In genomic region chr16:20774703-20775362, GRCh38 we compare ENCODE assay signal across 8 cellular contexts. TPM values are rescaled to one million over a fixed set of nuclear protein-coding genes. Genes with fewer than 3 reads are reported as not detected.
DNase-seq lines count a peak whose midpoint lies in the region; ATAC-seq, FAIRE-seq and TF ChIP-seq lines count a peak whose summit lies in the region.
"Had no signal": no experiment of that assay in that cellular context is flagged by ENCODE, and none has a peak within 500 bp of the region (broad histone marks: within the 10 kb centered on the region; RNA-seq: fewer than 3 reads in every experiment).

No MANE protein-coding gene starts in this region.

- H3K27me3 ChIP-seq in GM12878 (replicated peaks in 1 of 2; ENCODE audit: control insufficient read depth in 2 of 2, insufficient read depth in 2 of 2, low read length in 1 of 2) = no peaks in the 10 kb centered on the region
- no peaks in the 10 kb centered on the region for H3K27me3 ChIP-seq in keratinocyte (ENCODE audit: control insufficient read depth, extremely low read depth, insufficient read depth, low read length)

- 50% methylated on average over 7 of the region's 7 CpGs for WGBS in GM12878 (ENCODE audit: insufficient coverage, insufficient replicate concordance, low lambda C conversion rate, missing lambda C conversion rate)

- no TSS peak for BruUV-seq in GM12878 (replicated peaks; lab: Mats Ljungman, UMichigan)

- H3K4me2 ChIP-seq in GM12878 (ENCODE audit: control insufficient read depth, insufficient read depth) (no peak overlapping the region), keratinocyte (ENCODE audit: control insufficient read depth, extremely low read depth, insufficient read depth, low read depth, low read length) (no peak overlapping the region)

- H3K79me2 ChIP-seq in GM12878 (ENCODE audit: control insufficient read depth, insufficient read depth, low read length) (no peaks in the 10 kb centered on the region), keratinocyte (ENCODE audit: control insufficient read depth, insufficient read depth, low read length) (no peaks in the 10 kb centered on the region)

- FAIRE-seq in GM12878 (lab: Jason Lieb, UNC) (peak; percentile 93), keratinocyte (lab: Jason Lieb, UNC) (peak; percentile 81)
- FAIRE-seq: endometrium had no signal

- dilution Hi-C loops in keratinocyte (cut with MboI; ENCODE audit: extremely low pct_ligation_motif_present, low sequenced_read_pairs) = no loop called here

- CTCF ChIA-PET in GM12878 (lab: Yijun Ruan, JAX) = interaction anchor here (0.6 to 5.3 kb wide), 15 partner anchors 10 to 307 kb away, joined by 3 to 44 read pairs (median 3); partner anchors contain the start of genes ACSM3 and THUMPD1

- no peaks in the 10 kb centered on the region for H3K4me1 ChIP-seq in GM12878 (ENCODE audit: control insufficient read depth, insufficient read depth, low read length)
- H3K4me1 ChIP-seq in keratinocyte (ENCODE audit: control insufficient read depth, extremely low read depth, insufficient read depth, low read length) = no peaks in the 10 kb centered on the region

- H4K20me1 ChIP-seq in GM12878 (ENCODE audit: control insufficient read depth, insufficient read depth) (no peaks in the 10 kb centered on the region), keratinocyte (ENCODE audit: control insufficient read depth, extremely low read depth, insufficient read depth, low read length) (no peaks in the 10 kb centered on the region)

- POLR2A ChIA-PET in GM12878 (lab: Charles Lee) = no interaction called here

- H3K27ac ChIP-seq in GM12878 (ENCODE audit: control insufficient read depth, insufficient read depth) (no peak overlapping the region), keratinocyte (ENCODE audit: control insufficient read depth, insufficient read depth, low read length) (no peak overlapping the region)

- TF ChIP-seq RAD21 in GM12878 (IDR thresholded peaks at IDR 0.05; ENCODE audit: insufficient read depth, low read depth, low read length) = peak; percentile 54

- no peaks in the 10 kb centered on the region for H3K9me1 ChIP-seq in keratinocyte (ENCODE audit: control insufficient read depth, extremely low read depth, insufficient read depth, low read length)

- H3K9me3 ChIP-seq in GM12878 (replicated peaks; ENCODE audit: control insufficient read depth, insufficient read depth, low read length) (no peaks in the 10 kb centered on the region), keratinocyte (ENCODE audit: control insufficient read depth, low read depth, low read length) (no peaks in the 10 kb centered on the region)

- no peak for TF ChIP-seq POLR2A in GM12878 (IDR thresholded peaks at IDR 0.05; ENCODE audit: low read depth, low read length)

- DNase-seq in MV-4-11 (lab: John Stamatoyannopoulos, UW) = peak; percentile 47
- DNase-seq in T-helper 2 cell = peak in 3 of 5 experiments; percentile 34 to 77 (median 50)
- DNase-seq in GM12878 (ENCODE audit: low read depth, low spot score) = peak; percentile 9
- peak; percentile 33 for DNase-seq in keratinocyte (ENCODE audit: low read depth, low spot score)
- DNase-seq in stimulated activated CD4-positive, alpha-beta T cell treated with anti-CD3 and anti-CD28 coated beads, TNF-alpha, amount 100 ng/mL, for 4 hours (ENCODE audit: low read depth in 3 of 3) = peak; percentile 14 to 33 (median 32)
- DNase-seq in ureter (ENCODE audit: low spot score) = no peak

- no peak overlapping the region for H3K9ac ChIP-seq in GM12878 (ENCODE audit: control insufficient read depth, insufficient read depth, low read length)
- no peak overlapping the region for H3K9ac ChIP-seq in keratinocyte (ENCODE audit: control insufficient read depth, extremely low read depth, insufficient read depth, low read length)

- in situ Hi-C loops in GM12878 (cut with MboI) = no loop called here

- SMC1A ChIA-PET in GM12878 (lab: Charles Lee; ENCODE audit: uncharacterized antibody, unreplicated experiment) = interaction anchor here (1.2 to 2.8 kb wide), 5 partner anchors 10 to 76 kb away, joined by 3 to 14 read pairs (median 4); no protein-coding TSS in a partner anchor

- intact Hi-C loops in GM12878 (cut with micrococcal nuclease; ENCODE audit: unreplicated experiment) = no loop called here

- H2AFZ ChIP-seq in GM12878 (ENCODE audit: control insufficient read depth, low read depth, low read length) (no peak overlapping the region), keratinocyte (ENCODE audit: control insufficient read depth, low read length) (no peak overlapping the region)

- TF ChIP-seq CTCF in GM12875 (IDR thresholded peaks at IDR 0.05; ENCODE audit: borderline replicate concordance, insufficient read depth, low read depth, low read length) (peak; percentile 92), GM12878 (IDR thresholded peaks at IDR 0.05 in 2 of 3, conservative IDR thresholded peaks at IDR 0.05 in 1 of 3; ENCODE audit: control insufficient read depth in 2 of 3, extremely low read depth in 1 of 3, insufficient read depth in 1 of 3, low read depth in 3 of 3, low read length in 3 of 3) (peak; percentile 82 to 92 (median 92)), keratinocyte (optimal IDR thresholded peaks at IDR 0.05 in 1 of 3, IDR thresholded peaks at IDR 0.05 in 1 of 3, conservative IDR thresholded peaks at IDR 0.05 in 1 of 3; ENCODE audit: extremely low read depth in 1 of 3, insufficient read depth in 2 of 3, low read length in 3 of 3) (peak; percentile 94 to 98 (median 97))

- peak; percentile 100 for ATAC-seq in GM12878

- H3K4me3 ChIP-seq in GM12875 (ENCODE audit: low read depth, low read length) = no peak overlapping the region
- no peak overlapping the region for H3K4me3 ChIP-seq in GM12878
- no peak overlapping the region for H3K4me3 ChIP-seq in keratinocyte (ENCODE audit: control insufficient read depth in 2 of 3, extremely low read depth in 1 of 3, insufficient read depth in 2 of 3, low read depth in 1 of 3, low read length in 3 of 3)

- TF ChIP-seq EP300 in GM12878 (IDR thresholded peaks at IDR 0.05; ENCODE audit: borderline replicate concordance in 1 of 2, control insufficient read depth in 1 of 2, low read depth in 2 of 2, low read length in 2 of 2) = no peak

- H3K36me3 ChIP-seq in GM12878 (ENCODE audit: control insufficient read depth in 2 of 2, insufficient read depth in 2 of 2, low read length in 1 of 2) = no peaks in the 10 kb centered on the region
- no peaks in the 10 kb centered on the region for H3K36me3 ChIP-seq in keratinocyte (ENCODE audit: control insufficient read depth in 2 of 2, extremely low read depth in 1 of 2, insufficient read depth in 2 of 2, low read length in 2 of 2)

- RAD21 ChIA-PET in GM12878 (lab: Charles Lee; ENCODE audit: unreplicated experiment) = interaction anchor here (1.0 kb wide), 1 partner anchor 29 kb away, joined by 3 read pairs; no protein-coding TSS in a partner anchor

RNA-seq across cellular contexts. Expression of gene ACSM3, which starts 11.0 kb away (rescaled TPM):
- total RNA-seq in GM12878 (2013; cell fraction: nucleolus; rRNA removed) = 18.1 and 22.5 TPM in 2 replicates
- total RNA-seq in GM12878 (2014; rRNA removed) (4.5 and 7.7 TPM in 2 replicates), GM12878 (2014; rRNA removed; fragmentation: Illumina TruSeq; extraction: Trizol) (5.4 and 6.5 TPM in 2 replicates), GM12878 (2021) (4.4 and 7.1 TPM in 2 replicates), ureter (30.6 TPM)
- 6.0 TPM for polyA plus RNA-seq in GM12878 (2011; ENCODE audit: low read depth)
- polyA plus RNA-seq in GM12878 (2011; rRNA removed) (21.0 and 28.6 TPM in 2 replicates), GM12878 (2014; fragmentation: Illumina TruSeq; extraction: Trizol) (6.7 and 7.5 TPM in 2 replicates), GM12878 (2014; fragmentation: Nextera tagmentation; extraction: Ambion mirVana) (1 to 10 TPM; 5.0 to 6.8 TPM), GM12878 (2014; rRNA removed) (4.2 and 4.9 TPM in 2 replicates), GM12878 (2016; fragmentation: Nextera tagmentation; extraction: Ambion mirVana) (1 to 10 TPM; 6.9 to 7.9 TPM), keratinocyte (0.38 to 0.40 TPM (median 0.39 TPM) in 3 replicates)
- 10.3 and 13.8 TPM in 2 replicates for polyA plus RNA-seq in GM12878 (2011; cell fraction: cytosol; rRNA removed)
- polyA plus RNA-seq in GM12878 (2011; cell fraction: nucleus; rRNA removed) = 8.3 and 10.0 TPM in 2 replicates
- polyA plus RNA-seq in GM12878 (2012) = 6.2 and 8.1 TPM in 2 replicates
- 13.4 and 14.7 TPM in 2 replicates for polyA minus RNA-seq in GM12878 (2011; rRNA and poly(A)+ RNA removed)
- polyA minus RNA-seq in GM12878 (2011; cell fraction: cytosol; rRNA and poly(A)+ RNA removed) = 5.3 and 5.9 TPM in 2 replicates
- 4.1 and 5.6 TPM in 2 replicates for polyA minus RNA-seq in GM12878 (2011; cell fraction: nucleus; rRNA and poly(A)+ RNA removed)
- 1.2 TPM for polyA plus RNA-seq in keratinocyte (2011; ENCODE audit: low read depth)
- polyA plus RNA-seq in keratinocyte (2011; cell fraction: cytosol; rRNA removed) = 0.36 and 0.51 TPM in 2 replicates
- 0.27 and 0.59 TPM in 2 replicates for polyA plus RNA-seq in keratinocyte (2011; cell fraction: nucleus; rRNA removed)
- polyA plus RNA-seq in keratinocyte (2012; ENCODE audit: low replicate concordance) = 0.44 and 0.82 TPM in 2 replicates
- 0.36 to 0.42 TPM in 2 of 3 replicates, not detected in the other for polyA minus RNA-seq in keratinocyte
- polyA minus RNA-seq in keratinocyte (2011; cell fraction: cytosol; rRNA and poly(A)+ RNA removed) = not detected
- polyA minus RNA-seq in keratinocyte (2011; cell fraction: nucleus; rRNA and poly(A)+ RNA removed) = 0.85 TPM in 1 of 2 replicates, not detected in the other

RNA-seq across cellular contexts. Expression of gene ERI2, which starts 31.4 kb away (rescaled TPM):
- 47.9 and 50.3 TPM in 2 replicates for total RNA-seq in GM12878 (2013; cell fraction: nucleolus; rRNA removed)
- total RNA-seq in GM12878 (2014; rRNA removed) = 20.3 and 24.4 TPM in 2 replicates
- 19.9 and 24.4 TPM in 2 replicates for total RNA-seq in GM12878 (2014; rRNA removed; fragmentation: Illumina TruSeq; extraction: Trizol)
- 17.4 and 18.5 TPM in 2 replicates for total RNA-seq in GM12878 (2021)
- polyA plus RNA-seq in GM12878 (2011; ENCODE audit: low read depth) = 4.0 TPM
- polyA plus RNA-seq in GM12878 (2011; rRNA removed) = 29.9 and 40.7 TPM in 2 replicates
- polyA plus RNA-seq in GM12878 (2011; cell fraction: cytosol; rRNA removed) = 8.5 and 8.8 TPM in 2 replicates
- 36.5 and 55.4 TPM in 2 replicates for polyA plus RNA-seq in GM12878 (2011; cell fraction: nucleus; rRNA removed)
- polyA plus RNA-seq in GM12878 (2012) = 5.6 and 9.0 TPM in 2 replicates
- polyA plus RNA-seq in GM12878 (2014; fragmentation: Illumina TruSeq; extraction: Trizol) = 17.5 and 21.2 TPM in 2 replicates
- 1 to 10 TPM; 7.7 to 7.8 TPM for polyA plus RNA-seq in GM12878 (2014; fragmentation: Nextera tagmentation; extraction: Ambion mirVana)
- polyA plus RNA-seq in GM12878 (2014; rRNA removed) = 12.0 and 16.1 TPM in 2 replicates
- polyA plus RNA-seq in GM12878 (2016; fragmentation: Nextera tagmentation; extraction: Ambion mirVana) = 10 to 100 TPM; 34.4 to 35.5 TPM
- polyA minus RNA-seq in GM12878 (2011; rRNA and poly(A)+ RNA removed) = 9.1 and 13.6 TPM in 2 replicates
- polyA minus RNA-seq in GM12878 (2011; cell fraction: cytosol; rRNA and poly(A)+ RNA removed) = 4.4 and 6.2 TPM in 2 replicates
- polyA minus RNA-seq in GM12878 (2011; cell fraction: nucleus; rRNA and poly(A)+ RNA removed) = 16.3 and 24.5 TPM in 2 replicates
- polyA plus RNA-seq in keratinocyte = 15.2 to 35.3 TPM (median 19.5 TPM) in 3 replicates
- 16.9 TPM for polyA plus RNA-seq in keratinocyte (2011; ENCODE audit: low read depth)
- 8.5 and 15.5 TPM in 2 replicates for polyA plus RNA-seq in keratinocyte (2011; cell fraction: cytosol; rRNA removed)
- polyA plus RNA-seq in keratinocyte (2011; cell fraction: nucleus; rRNA removed) = 11.2 and 18.7 TPM in 2 replicates
- 10.6 and 11.2 TPM in 2 replicates for polyA plus RNA-seq in keratinocyte (2012; ENCODE audit: low replicate concordance)
- polyA minus RNA-seq in keratinocyte = 2.0 to 10.3 TPM (median 6.2 TPM) in 3 replicates
- 5.6 TPM for polyA minus RNA-seq in keratinocyte (2011; cell fraction: cytosol; rRNA and poly(A)+ RNA removed)
- 4.7 and 10.2 TPM in 2 replicates for polyA minus RNA-seq in keratinocyte (2011; cell fraction: nucleus; rRNA and poly(A)+ RNA removed)
- 24.2 TPM for total RNA-seq in ureter

RNA-seq across cellular contexts. Expression of gene REXO5, which starts 31.5 kb away (rescaled TPM):
- total RNA-seq in GM12878 (2013; cell fraction: nucleolus; rRNA removed) = 32.6 and 34.8 TPM in 2 replicates
- 10.3 and 12.9 TPM in 2 replicates for total RNA-seq in GM12878 (2014; rRNA removed)
- total RNA-seq in GM12878 (2014; rRNA removed; fragmentation: Illumina TruSeq; extraction: Trizol) = 9.9 and 11.0 TPM in 2 replicates
- total RNA-seq in GM12878 (2021) = 9.3 and 9.4 TPM in 2 replicates
- polyA plus RNA-seq in GM12878 (2011; ENCODE audit: low read depth) = 3.3 TPM
- 9.4 and 13.6 TPM in 2 replicates for polyA plus RNA-seq in GM12878 (2011; rRNA removed)
- 6.1 and 6.2 TPM in 2 replicates for polyA plus RNA-seq in GM12878 (2011; cell fraction: cytosol; rRNA removed)
- 13.0 and 17.2 TPM in 2 replicates for polyA plus RNA-seq in GM12878 (2011; cell fraction: nucleus; rRNA removed)
- 4.2 and 7.1 TPM in 2 replicates for polyA plus RNA-seq in GM12878 (2012)
- polyA plus RNA-seq in GM12878 (2014; fragmentation: Illumina TruSeq; extraction: Trizol) = 9.2 and 10.3 TPM in 2 replicates
- 1 to 10 TPM; 3.8 to 4.1 TPM for polyA plus RNA-seq in GM12878 (2014; fragmentation: Nextera tagmentation; extraction: Ambion mirVana)
- 8.6 and 12.9 TPM in 2 replicates for polyA plus RNA-seq in GM12878 (2014; rRNA removed)
- 10 to 100 TPM; 15.4 to 15.5 TPM for polyA plus RNA-seq in GM12878 (2016; fragmentation: Nextera tagmentation; extraction: Ambion mirVana)
- 16.5 and 20.2 TPM in 2 replicates for polyA minus RNA-seq in GM12878 (2011; rRNA and poly(A)+ RNA removed)
- polyA minus RNA-seq in GM12878 (2011; cell fraction: cytosol; rRNA and poly(A)+ RNA removed) = 5.2 and 9.2 TPM in 2 replicates
- 14.7 and 18.3 TPM in 2 replicates for polyA minus RNA-seq in GM12878 (2011; cell fraction: nucleus; rRNA and poly(A)+ RNA removed)
- 1.3 to 2.6 TPM (median 1.8 TPM) in 3 replicates for polyA plus RNA-seq in keratinocyte
- 2.0 TPM for polyA plus RNA-seq in keratinocyte (2011; ENCODE audit: low read depth)
- 0.96 and 1.4 TPM in 2 replicates for polyA plus RNA-seq in keratinocyte (2011; cell fraction: cytosol; rRNA removed)
- 3.8 and 4.3 TPM in 2 replicates for polyA plus RNA-seq in keratinocyte (2011; cell fraction: nucleus; rRNA removed)
- polyA plus RNA-seq in keratinocyte (2012; ENCODE audit: low replicate concordance) = 1.5 and 1.8 TPM in 2 replicates
- 1.3 to 2.1 TPM (median 1.5 TPM) in 3 replicates for polyA minus RNA-seq in keratinocyte
- 3.1 TPM for polyA minus RNA-seq in keratinocyte (2011; cell fraction: cytosol; rRNA and poly(A)+ RNA removed)
- 1.7 and 3.8 TPM in 2 replicates for polyA minus RNA-seq in keratinocyte (2011; cell fraction: nucleus; rRNA and poly(A)+ RNA removed)
- total RNA-seq in ureter = 2.4 TPM

RNA-seq across cellular contexts. Expression of gene THUMPD1, which starts 33.2 kb away (rescaled TPM):
- total RNA-seq in GM12878 (2013; cell fraction: nucleolus; rRNA removed) = 67.9 and 68.9 TPM in 2 replicates
- total RNA-seq in GM12878 (2014; rRNA removed) (46.3 and 48.4 TPM in 2 replicates), GM12878 (2014; rRNA removed; fragmentation: Illumina TruSeq; extraction: Trizol) (48.5 and 49.5 TPM in 2 replicates), GM12878 (2021) (33.7 and 36.2 TPM in 2 replicates), ureter (46.9 TPM)
- polyA plus RNA-seq in GM12878 (2011; ENCODE audit: low read depth) = 14.7 TPM
- polyA plus RNA-seq in GM12878 (2011; rRNA removed) (35.5 and 61.3 TPM in 2 replicates), GM12878 (2014; fragmentation: Illumina TruSeq; extraction: Trizol) (37.7 and 44.4 TPM in 2 replicates), GM12878 (2014; fragmentation: Nextera tagmentation; extraction: Ambion mirVana) (10 to 100 TPM; 21.5 to 26.1 TPM), GM12878 (2014; rRNA removed) (28.9 and 31.7 TPM in 2 replicates), GM12878 (2016; fragmentation: Nextera tagmentation; extraction: Ambion mirVana) (10 to 100 TPM; 45.2 to 49.5 TPM), keratinocyte (20.2 to 25.9 TPM (median 20.9 TPM) in 3 replicates)
- polyA plus RNA-seq in GM12878 (2011; cell fraction: cytosol; rRNA removed) = 40.0 and 78.5 TPM in 2 replicates
- polyA plus RNA-seq in GM12878 (2011; cell fraction: nucleus; rRNA removed) = 38.9 and 55.1 TPM in 2 replicates
- polyA plus RNA-seq in GM12878 (2012) = 20.4 and 21.0 TPM in 2 replicates
- 40.5 and 76.6 TPM in 2 replicates for polyA minus RNA-seq in GM12878 (2011; rRNA and poly(A)+ RNA removed)
- 24.2 and 26.2 TPM in 2 replicates for polyA minus RNA-seq in GM12878 (2011; cell fraction: cytosol; rRNA and poly(A)+ RNA removed)
- 44.5 and 73.1 TPM in 2 replicates for polyA minus RNA-seq in GM12878 (2011; cell fraction: nucleus; rRNA and poly(A)+ RNA removed)
- 26.5 TPM for polyA plus RNA-seq in keratinocyte (2011; ENCODE audit: low read depth)
- 18.0 and 19.3 TPM in 2 replicates for polyA plus RNA-seq in keratinocyte (2011; cell fraction: cytosol; rRNA removed)
- 24.1 and 26.1 TPM in 2 replicates for polyA plus RNA-seq in keratinocyte (2011; cell fraction: nucleus; rRNA removed)
- 15.1 and 21.6 TPM in 2 replicates for polyA plus RNA-seq in keratinocyte (2012; ENCODE audit: low replicate concordance)
- polyA minus RNA-seq in keratinocyte = 9.8 to 27.5 TPM (median 25.4 TPM) in 3 replicates
- 31.7 TPM for polyA minus RNA-seq in keratinocyte (2011; cell fraction: cytosol; rRNA and poly(A)+ RNA removed)
- 36.8 and 37.6 TPM in 2 replicates for polyA minus RNA-seq in keratinocyte (2011; cell fraction: nucleus; rRNA and poly(A)+ RNA removed)
